15 cellular contexts compared by ENCODE assay signal in the genomic region with DNA sequence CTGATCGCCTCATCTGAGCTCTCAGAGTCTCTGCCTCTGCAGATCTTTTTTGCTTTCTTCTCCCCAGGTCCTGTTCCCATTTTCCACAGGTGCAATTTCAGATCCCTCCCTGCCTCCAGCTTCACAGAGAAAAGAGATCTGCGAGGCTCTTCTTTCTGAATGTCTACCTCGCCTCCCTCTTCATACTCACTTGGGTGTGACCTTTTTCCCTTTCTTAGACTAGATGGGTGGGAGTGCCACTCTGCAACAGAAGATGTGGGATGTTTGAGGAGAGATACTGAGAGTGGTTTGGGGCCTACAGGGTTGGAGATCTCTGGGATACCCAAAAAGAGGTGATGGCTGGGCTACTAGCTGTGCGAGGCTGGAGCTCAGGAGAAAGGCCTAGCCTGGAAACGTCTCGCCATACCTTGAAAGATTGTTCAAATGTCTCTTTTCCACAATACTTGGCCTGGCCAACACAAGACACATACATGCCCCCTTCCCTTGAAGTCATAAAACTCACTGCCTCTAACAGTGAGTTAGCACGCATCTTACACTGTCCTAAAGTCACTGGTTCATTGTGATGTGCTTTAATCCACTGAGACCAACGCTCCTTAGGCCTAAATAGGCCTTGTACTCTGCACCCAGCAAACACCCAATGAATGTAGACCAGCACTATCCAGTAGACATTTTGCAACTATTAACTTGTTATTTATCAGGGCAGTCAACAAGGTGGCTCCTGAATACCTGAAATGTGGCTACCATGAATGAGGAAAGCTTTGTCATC. TPM values are rescaled to one million over a fixed set of nuclear protein-coding genes. Genes with fewer than 3 reads are reported as not detected.
DNase-seq lines count a peak whose midpoint lies in the region; ATAC-seq and TF ChIP-seq lines count a peak whose summit lies in the region.
"Had no signal": no experiment of that assay in that cellular context is flagged by ENCODE, and none has a peak within 500 bp of the region (broad histone marks: within the 10 kb centered on the region; RNA-seq: fewer than 3 reads in every experiment).

No MANE protein-coding gene starts in this region.

- H3K9me3 Mint-ChIP-seq in activated T-cell treated with anti-CD3 and anti-CD28 coated beads, Interleukin-2, amount 50 U/mL, for 24 hours: no peaks in the 10 kb centered on the region
- H3K9me3 Mint-ChIP-seq in endodermal cell: no peaks in the 10 kb centered on the region
- no peaks in the 10 kb centered on the region for H3K9me3 Mint-ChIP-seq in natural killer cell
- H3K9me3 Mint-ChIP-seq: stimulated activated naive CD8-positive, alpha-beta T cell treated with anti-CD3 and anti-CD28 coated beads, Interleukin-15, Interleukin-2, amounts not matched to agents 100 ng/mL and 50 ng/mL, for 24 hours had no signal

- H3K27me3 ChIP-seq in endodermal cell (ENCODE audit: control insufficient read depth, insufficient read depth, low read length, poor library complexity, severe bottlenecking): no peaks in the 10 kb centered on the region
- no peaks in the 10 kb centered on the region for H3K27me3 ChIP-seq in tibial nerve
- H3K27me3 ChIP-seq in testis: no peaks in the 10 kb centered on the region
- no peaks in the 10 kb centered on the region for H3K27me3 ChIP-seq in thyroid gland
- H3K27me3 ChIP-seq: SJSA1 had no signal

- no peak for TF ChIP-seq EP300 in tibial nerve (IDR thresholded peaks at IDR 0.05)

- no peaks in the 10 kb centered on the region for H3K36me3 ChIP-seq in endodermal cell (ENCODE audit: control insufficient read depth, insufficient read depth, low read length)
- H3K36me3 ChIP-seq in tibial nerve: no peaks in the 10 kb centered on the region
- H3K36me3 ChIP-seq in testis (ENCODE audit: low read depth, missing control alignments): no peaks in the 10 kb centered on the region
- H3K36me3 ChIP-seq in thyroid gland: no peaks in the 10 kb centered on the region
- H3K36me3 ChIP-seq: HAP-1 had no signal

- H3K4me1 ChIP-seq in endodermal cell (ENCODE audit: control insufficient read depth, insufficient read depth, low read length) (peaks cover 2% of the 10 kb centered on the region), tibial nerve (peaks cover 0 to 92% (median 45%) of the 10 kb centered on the region in 4 donors), testis (peaks cover 25% of the 10 kb centered on the region), thyroid gland (peaks cover 11 to 35% of the 10 kb centered on the region in 2 donors)
- H3K4me1 ChIP-seq: HAP-1 had no signal

- no peak overlapping the region for H3K4me3 Mint-ChIP-seq in activated T-cell treated with anti-CD3 and anti-CD28 coated beads, Interleukin-2, amount 50 U/mL, for 24 hours
- H3K4me3 Mint-ChIP-seq in endodermal cell (no peak overlapping the region), natural killer cell (no peak overlapping the region)
- H3K4me3 Mint-ChIP-seq: activated CD8-positive, alpha-beta T cell treated with anti-CD3 and anti-CD28 coated beads, Interleukin-2, amount 10 ng/mL, durations not matched to agents 7 days and 5 days; stimulated activated naive CD8-positive, alpha-beta T cell treated with anti-CD3 and anti-CD28 coated beads, Interleukin-15, Interleukin-2, amounts not matched to agents 100 ng/mL and 50 ng/mL, for 24 hours had no signal

- peaks cover 11% of the 10 kb centered on the region for H3K36me3 Mint-ChIP-seq in activated T-cell treated with anti-CD3 and anti-CD28 coated beads, Interleukin-2, amount 50 U/mL, for 24 hours (ENCODE audit: low read depth)
- H3K36me3 Mint-ChIP-seq in endodermal cell (ENCODE audit: low read depth): no peaks in the 10 kb centered on the region
- no peaks in the 10 kb centered on the region for H3K36me3 Mint-ChIP-seq in natural killer cell

- peaks cover 80% of the 10 kb centered on the region for H3K4me1 Mint-ChIP-seq in activated T-cell treated with anti-CD3 and anti-CD28 coated beads, Interleukin-2, amount 50 U/mL, for 24 hours (ENCODE audit: low read depth)
- H3K4me1 Mint-ChIP-seq in endodermal cell (peaks cover 57% of the 10 kb centered on the region), natural killer cell (peaks cover 85 to 89% of the 10 kb centered on the region in 2 donors)

- TF ChIP-seq POLR2A in tibial nerve (IDR thresholded peaks at IDR 0.05) (no peak), testis (IDR thresholded peaks at IDR 0.05) (no peak), thyroid gland (IDR thresholded peaks at IDR 0.05) (no peak)

- no peak for DNase-seq in activated T-cell treated with anti-CD3 and anti-CD28 coated beads, Interleukin-2, amount 50 U/mL, for 24 hours
- no peak for DNase-seq in activated T-cell treated with anti-CD3 and anti-CD28 coated beads, Interleukin-2, amount 50 U/mL, for 1 hour
- DNase-seq in endodermal cell (no peak), natural killer cell (no peak), tibial nerve (ENCODE audit: low spot score in 2 of 2) (no peak), testis (no peak), thyroid gland (no peak)
- DNase-seq: activated CD8-positive, alpha-beta T cell treated with anti-CD3 and anti-CD28 coated beads, Interleukin-2, amount 10 ng/mL, durations not matched to agents 7 days and 5 days; Calu3; cerebellar nuclear complex; NCI-H2081 had no signal

- no peaks in the 10 kb centered on the region for H3K9me3 ChIP-seq in endodermal cell (ENCODE audit: control insufficient read depth, low read length)
- no peaks in the 10 kb centered on the region for H3K9me3 ChIP-seq in tibial nerve
- no peaks in the 10 kb centered on the region for H3K9me3 ChIP-seq in testis
- no peaks in the 10 kb centered on the region for H3K9me3 ChIP-seq in thyroid gland
- H3K9me3 ChIP-seq: HAP-1, SJSA1 had no signal

- ATAC-seq in natural killer cell (no peak), GM19351 (IDR thresholded peaks at IDR 0.05; ENCODE audit: unreplicated experiment) (no peak)
- ATAC-seq: activated CD8-positive, alpha-beta T cell treated with anti-CD3 and anti-CD28 coated beads, Interleukin-2, amount 10 ng/mL, durations not matched to agents 7 days and 5 days had no signal

- TF ChIP-seq CTCF in endodermal cell (conservative IDR thresholded peaks at IDR 0.05): no peak
- TF ChIP-seq CTCF in natural killer cell (IDR thresholded peaks at IDR 0.05): no peak
- no peak for TF ChIP-seq CTCF in tibial nerve (IDR thresholded peaks at IDR 0.05)
- TF ChIP-seq CTCF in testis (IDR thresholded peaks at IDR 0.05): no peak
- no peak for TF ChIP-seq CTCF in thyroid gland (IDR thresholded peaks at IDR 0.05)

- H3K27ac ChIP-seq in endodermal cell (ENCODE audit: low read depth, low read length) (no peak overlapping the region), tibial nerve (peak overlapping the region in 3 of 4 donors; percentile 36 to 81 (median 74)), testis (no peak overlapping the region), thyroid gland (no peak overlapping the region)
- H3K27ac ChIP-seq: SJSA1 had no signal

- no peak overlapping the region for H3K9ac ChIP-seq in endodermal cell (ENCODE audit: extremely low read depth, low read length, poor library complexity, severe bottlenecking)

- no peaks in the 10 kb centered on the region for H3K27me3 Mint-ChIP-seq in activated T-cell treated with anti-CD3 and anti-CD28 coated beads, Interleukin-2, amount 50 U/mL, for 24 hours
- H3K27me3 Mint-ChIP-seq in endodermal cell (ENCODE audit: insufficient read depth): no peaks in the 10 kb centered on the region
- no peaks in the 10 kb centered on the region for H3K27me3 Mint-ChIP-seq in natural killer cell (ENCODE audit: low read depth in 2 of 2)
- H3K27me3 Mint-ChIP-seq: stimulated activated naive CD8-positive, alpha-beta T cell treated with anti-CD3 and anti-CD28 coated beads, Interleukin-15, Interleukin-2, amounts not matched to agents 100 ng/mL and 50 ng/mL, for 24 hours had no signal

- intact Hi-C loops in natural killer cell (cut with micrococcal nuclease): no loop called here
- intact Hi-C loops in testis (cut with DNase I; ENCODE audit: low total_unique reads): no loop called here
- intact Hi-C loops in thyroid gland (cut with DNase I): no loop called here

- 90 to 95% methylated on average over 5 to 8 of the region's 8 CpGs for WGBS in endodermal cell (ENCODE audit: insufficient coverage in 1 of 2, insufficient read length in 1 of 2), 2 experiments
- 79 to 84% methylated on average over 8 of the region's 8 CpGs for WGBS in tibial nerve, 2 donors
- 88 to 90% methylated on average over 8 of the region's 8 CpGs for WGBS in testis, 2 donors
- WGBS in thyroid gland, 2 donors: 90 to 95% methylated on average over 8 of the region's 8 CpGs

- no peak overlapping the region for H3K4me3 ChIP-seq in endodermal cell (ENCODE audit: low read length)
- no peak overlapping the region for H3K4me3 ChIP-seq in tibial nerve
- H3K4me3 ChIP-seq in testis: no peak overlapping the region
- no peak overlapping the region for H3K4me3 ChIP-seq in thyroid gland (replicated peaks in 1 of 3)
- H3K4me3 ChIP-seq: HAP-1, SJSA1 had no signal

- peak overlapping the region; percentile 38 for H3K27ac Mint-ChIP-seq in activated T-cell treated with anti-CD3 and anti-CD28 coated beads, Interleukin-2, amount 50 U/mL, for 24 hours
- H3K27ac Mint-ChIP-seq in endodermal cell: peak overlapping the region; percentile 71
- peak overlapping the region; percentile 51 to 54 for H3K27ac Mint-ChIP-seq in natural killer cell
- H3K27ac Mint-ChIP-seq: activated CD8-positive, alpha-beta T cell treated with anti-CD3 and anti-CD28 coated beads, Interleukin-2, amount 10 ng/mL, durations not matched to agents 7 days and 5 days had no signal

RNA-seq across cellular contexts. Expression of gene IRF2, which starts 33.6 kb away (rescaled TPM):
- total RNA-seq in endodermal cell (10 to 100 TPM; 17.3 to 24.6 TPM), natural killer cell (10 to 100 TPM; 50.6 to 68.5 (median 59.8) TPM), tibial nerve (10 to 100 TPM; 23.7 to 36.8 (median 30.4) TPM), testis (10 to 100 TPM; 16.1 to 22.3 TPM), thyroid gland (10 to 100 TPM; 24.7 to 39.8 (median 34.5) TPM)
- polyA plus RNA-seq in endodermal cell (2013, experiment 1 of 2): 9.1 TPM
- polyA plus RNA-seq in endodermal cell (2013, experiment 2 of 2): 9.0 TPM
- 13.0 TPM for polyA plus RNA-seq in testis (ENCODE audit: insufficient read depth, low read depth, low replicate concordance)

Comparison
In these comparisons a context has a peak if more than half of its experiments do, and no peak if none do; other contexts are left out.
1. H3K27ac ChIP-seq: peak in tibial nerve (3 of 4); none in endodermal cell (single experiment), testis (0 of 2) and thyroid gland (0 of 3).
2. Peak in every context shown above with its lines, with median percentiles within 50 percentile points of each other: H3K27ac Mint-ChIP-seq.